1 cellular context compared by ENCODE assay signal in genomic region chr15:32568988-32569387, GRCh38. TPM values are rescaled to one million over a fixed set of nuclear protein-coding genes. Genes with fewer than 3 reads are reported as not detected.
"Had no signal": no experiment of that assay in that cellular context is flagged by ENCODE, and none has a peak within 500 bp of the region (broad histone marks: within the 10 kb centered on the region; RNA-seq: fewer than 3 reads in every experiment).

No MANE protein-coding gene starts in this region.

RNA-seq across cellular contexts. Expression of gene ARHGAP11A, which starts 46.3 kb away (rescaled TPM):
- total RNA-seq: ascending aorta had no signal
